ENCODE assay signal across 23 cellular contexts in genomic region chr7:527723-528122, GRCh38. TPM values are rescaled to one million over a fixed set of nuclear protein-coding genes. Genes with fewer than 3 reads are reported as not detected.
"Had no signal": no experiment of that assay in that cellular context is flagged by ENCODE, and none has a peak within 500 bp of the region (broad histone marks: within the 10 kb centered on the region; RNA-seq: fewer than 3 reads in every experiment).

No MANE protein-coding gene starts in this region.

- H3K9me3 ChIP-seq: gastrocnemius medialis, left lung, lower lobe of right lung had no signal

- H3K27ac ChIP-seq: coronary artery, dorsolateral prefrontal cortex, esophagus muscularis mucosa, gastrocnemius medialis, heart right ventricle, left lung, lower lobe of right lung had no signal

- H3K9me3 Mint-ChIP-seq: immature natural killer cell; naive thymus-derived CD4-positive, alpha-beta T cell had no signal

- DNase-seq: dermis blood vessel endothelial cell; dorsolateral prefrontal cortex; effector CD4-positive, alpha-beta T cell; effector memory CD4-positive, alpha-beta T cell; foreskin melanocyte; gastrocnemius medialis; glutamatergic neuron; head of caudate nucleus; heart right ventricle; hypothalamus; immature natural killer cell; islet precursor cell; left cardiac atrium; left lung; left ventricle myocardium superior; lower lobe of right lung; mesenchymal stem cell; midbrain; naive thymus-derived CD4-positive, alpha-beta T cell had no signal

- H3K36me3 Mint-ChIP-seq: immature natural killer cell; naive thymus-derived CD4-positive, alpha-beta T cell had no signal

- H3K4me1 Mint-ChIP-seq: immature natural killer cell had no signal

- H3K36me3 ChIP-seq: esophagus muscularis mucosa, gastrocnemius medialis, heart right ventricle, left lung, lower lobe of right lung had no signal

- FAIRE-seq: colon, endothelial cell of umbilical vein had no signal

- H3K4me3 ChIP-seq: coronary artery, dorsolateral prefrontal cortex, esophagus muscularis mucosa, gastrocnemius medialis, heart right ventricle, left lung, lower lobe of right lung had no signal

- H3K27ac Mint-ChIP-seq: immature natural killer cell; naive thymus-derived CD4-positive, alpha-beta T cell had no signal

- H3K4me1 ChIP-seq: gastrocnemius medialis had no signal

- H3K4me3 Mint-ChIP-seq: immature natural killer cell; naive thymus-derived CD4-positive, alpha-beta T cell had no signal

RNA-seq across cellular contexts. Expression of gene PDGFA, which starts 8.1 kb away (rescaled TPM):
- polyA plus RNA-seq: naive thymus-derived CD4-positive, alpha-beta T cell had no signal
